Comparison of ENCODE assay signal across 9 cellular contexts in the genomic region with DNA sequence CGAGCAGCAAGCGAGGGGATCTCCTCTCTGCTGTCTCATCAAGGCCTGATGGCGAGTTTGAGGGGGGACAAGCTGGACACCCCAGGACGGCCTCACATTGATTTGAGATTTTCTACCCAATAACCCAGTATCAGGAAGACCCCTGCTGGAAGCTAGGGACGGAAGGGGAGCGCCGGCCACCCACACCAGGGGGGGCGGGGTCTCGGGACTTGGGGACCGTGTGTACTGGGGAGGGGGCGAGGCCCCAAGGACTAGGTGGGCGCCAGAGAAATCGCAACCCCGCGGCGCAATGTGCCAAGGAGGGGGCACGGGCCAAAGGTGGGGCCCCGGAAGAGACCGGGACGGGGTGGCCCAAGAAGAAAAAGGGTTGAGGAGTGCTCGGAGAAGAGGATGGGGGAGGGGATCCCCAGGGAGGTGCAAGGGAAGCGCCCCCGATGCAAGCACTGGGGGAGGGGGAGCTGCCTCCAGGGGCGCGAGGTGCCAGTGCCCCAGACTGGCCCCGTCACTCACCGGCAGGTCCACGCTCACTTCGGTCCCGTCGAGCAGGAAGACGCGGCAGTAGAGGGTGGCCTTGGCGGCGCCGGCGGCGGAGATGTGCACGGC. TPM values are rescaled to one million over a fixed set of nuclear protein-coding genes. Genes with fewer than 3 reads are reported as not detected.
DNase-seq lines count a peak whose midpoint lies in the region; ATAC-seq, FAIRE-seq and TF ChIP-seq lines count a peak whose summit lies in the region.
"Had no signal": no experiment of that assay in that cellular context is flagged by ENCODE, and none has a peak within 500 bp of the region (broad histone marks: within the 10 kb centered on the region; RNA-seq: fewer than 3 reads in every experiment).

No MANE protein-coding gene starts in this region.

- CTCF ChIA-PET in Panc1 (lab: Charles Lee): interaction anchor here (0.6 kb wide), 1 partner anchor 275 kb away, joined by 7 read pairs; no protein-coding TSS in a partner anchor

- H3K27me3 Mint-ChIP-seq in CD4-positive, CD25-positive, alpha-beta regulatory T cell: peaks cover 79% of the 10 kb centered on the region

- H3K4me1 Mint-ChIP-seq in CD4-positive, CD25-positive, alpha-beta regulatory T cell: peaks cover 0 to 13% (median 4%) of the 10 kb centered on the region in 4 donors

- no peaks in the 10 kb centered on the region for H3K9me3 ChIP-seq in CD4-positive, CD25-positive, alpha-beta regulatory T cell (ENCODE audit: control insufficient read depth in 2 of 2, low read length in 2 of 2)
- H3K9me3 ChIP-seq in Panc1 (ENCODE audit: control insufficient read depth, insufficient read depth, low read depth, low read length) (no peaks in the 10 kb centered on the region), ovary (no peaks in the 10 kb centered on the region)

- no peaks in the 10 kb centered on the region for H3K36me3 Mint-ChIP-seq in CD4-positive, CD25-positive, alpha-beta regulatory T cell

- peak overlapping the region in 3 of 4 donors; percentile 73 to 87 (median 80) for H3K4me3 Mint-ChIP-seq in CD4-positive, CD25-positive, alpha-beta regulatory T cell

- no peak overlapping the region for H3K4me3 ChIP-seq in CD4-positive, CD25-positive, alpha-beta regulatory T cell (ENCODE audit: low read depth, low read length)
- peak overlapping the region; percentile 53 to 61 for H3K4me3 ChIP-seq in Panc1 (ENCODE audit: low read depth in 2 of 2, low read length in 2 of 2)
- peak overlapping the region; percentile 64 for H3K4me3 ChIP-seq in epithelial cell of esophagus (ENCODE audit: low read length)
- H3K4me3 ChIP-seq in ovary: peak overlapping the region; percentile 36

- TF ChIP-seq EP300 in ovary (IDR thresholded peaks at IDR 0.05): no peak

- intact Hi-C loops in Panc1 (cut with micrococcal nuclease; ENCODE audit: unreplicated experiment): loop anchor here (5.0 kb wide), 3 partner anchors 127 to 307 kb away; a partner anchor contains a TSS
- intact Hi-C loops in ovary (cut with DNase I): loop anchor here (2.0 to 10.0 kb wide), 6 partner anchors 67 to 425 kb away; no protein-coding TSS in a partner anchor

- TF ChIP-seq CTCF in Panc1 (IDR thresholded peaks at IDR 0.05) (no peak; the same call in 1 of the 2 replicates), epithelial cell of esophagus (IDR thresholded peaks at IDR 0.05; ENCODE audit: insufficient read depth, low read depth, low read length, missing control alignments) (no peak), ovary (IDR thresholded peaks at IDR 0.05) (no peak), D721Med (IDR thresholded peaks at IDR 0.05; ENCODE audit: insufficient read depth, missing control alignments) (no peak)

- POLR2A ChIA-PET in Panc1 (lab: Charles Lee): no interaction called here

- peaks cover 0 to 2% (median 0%) of the 10 kb centered on the region in 7 donors for H3K9me3 Mint-ChIP-seq in CD4-positive, CD25-positive, alpha-beta regulatory T cell

- peak in 1 of 3 donors; percentile 17 for DNase-seq in CD4-positive, CD25-positive, alpha-beta regulatory T cell
- DNase-seq in Panc1 (ENCODE audit: low read depth, low spot score) (no peak), epithelial cell of esophagus (ENCODE audit: low read depth) (no peak), ovary (peak; percentile 34 to 66 (median 66)), D341Med (ENCODE audit: low spot score) (no peak), D721Med (ENCODE audit: insufficient read length, low spot score) (no peak)
- DNase-seq in activated effector memory CD4-positive, alpha-beta T cell treated with anti-CD3 and anti-CD28 coated beads, Interleukin-2, amount 50 U/mL, for 16 hours: no peak

- BruUV-seq in Panc1 (replicated peaks; lab: Mats Ljungman, UMichigan): no TSS peak

- peaks cover 12% of the 10 kb centered on the region for H3K27me3 ChIP-seq in CD4-positive, CD25-positive, alpha-beta regulatory T cell (ENCODE audit: control insufficient read depth, insufficient read depth, low read length)
- H3K27me3 ChIP-seq in Panc1 (ENCODE audit: control insufficient read depth, insufficient read depth, low read length): no peaks in the 10 kb centered on the region
- no peaks in the 10 kb centered on the region for H3K27me3 ChIP-seq in ovary

- H3K4me1 ChIP-seq in CD4-positive, CD25-positive, alpha-beta regulatory T cell (ENCODE audit: control insufficient read depth, insufficient read depth, low read length, poor library complexity, severe bottlenecking): peaks cover 6% of the 10 kb centered on the region
- peaks cover 34% of the 10 kb centered on the region for H3K4me1 ChIP-seq in Panc1 (ENCODE audit: control insufficient read depth, insufficient read depth, low read length)
- peaks cover 5% of the 10 kb centered on the region for H3K4me1 ChIP-seq in ovary (ENCODE audit: insufficient read depth)

- 2 to 3% (median 2%) methylated on average over 39 of the region's 39 CpGs for WGBS in ovary, 3 donors

- in situ Hi-C loops in Panc1 (cut with HindIII; ENCODE audit: low pct_unique_long_range_greater_than_20kb, low sequenced_read_pairs): no loop called here

- H3K27ac ChIP-seq in CD4-positive, CD25-positive, alpha-beta regulatory T cell (ENCODE audit: insufficient read depth, low read length, poor library complexity, severe bottlenecking): no peak overlapping the region
- H3K27ac ChIP-seq in Panc1 (ENCODE audit: low read length) (peak overlapping the region; percentile 90), ovary (peak overlapping the region; percentile 22 to 74)
- H3K27ac ChIP-seq: HL-60 had no signal

- H3K36me3 ChIP-seq in CD4-positive, CD25-positive, alpha-beta regulatory T cell (ENCODE audit: control insufficient read depth, insufficient read depth, low read length): no peaks in the 10 kb centered on the region
- no peaks in the 10 kb centered on the region for H3K36me3 ChIP-seq in Panc1 (ENCODE audit: control insufficient read depth, insufficient read depth, low read length)
- no peaks in the 10 kb centered on the region for H3K36me3 ChIP-seq in ovary

- FAIRE-seq in D721Med (lab: Jason Lieb, UNC): no peak

- no peak for TF ChIP-seq POLR2A in ovary (IDR thresholded peaks at IDR 0.05)

- H3K27ac Mint-ChIP-seq in CD4-positive, CD25-positive, alpha-beta regulatory T cell: no peak overlapping the region

- ATAC-seq in CD4-positive, CD25-positive, alpha-beta regulatory T cell (ENCODE audit: low read depth in 2 of 2): no peak
- ATAC-seq in GM21367 (IDR thresholded peaks at IDR 0.05; ENCODE audit: unreplicated experiment) (peak; percentile 8), Panc1 (peak; percentile 14)

RNA-seq across cellular contexts. Expression of a gene that starts 1.1 kb away (rescaled TPM):
- not detected for total RNA-seq in CD4-positive, CD25-positive, alpha-beta regulatory T cell
- not detected for polyA plus RNA-seq in CD4-positive, CD25-positive, alpha-beta regulatory T cell
- 27.8 TPM for total RNA-seq in Panc1 (2021; ENCODE audit: unreplicated experiment)
- polyA plus RNA-seq in Panc1 (2012; ENCODE audit: insufficient read length): 20.2 TPM
- total RNA-seq in ovary: 10 to 100 TPM; 12.5 to 34.3 (median 15.1) TPM
- polyA plus RNA-seq in ovary: 10 to 100 TPM in 1 of 2 donors, 1 to 10 TPM in 1; 8.3 to 14.0 TPM

Comparison
In these comparisons a context has a peak if more than half of its experiments do, and no peak if none do; other contexts are left out.
1. ATAC-seq: peak in GM21367 (single experiment) and Panc1 (single experiment); none in CD4-positive, CD25-positive, alpha-beta regulatory T cell (0 of 2).
2. DNase-seq: peak in ovary (5 of 5); none in Panc1 (single experiment), epithelial cell of esophagus (single experiment), D341Med (single experiment), D721Med (single experiment) and activated effector memory CD4-positive, alpha-beta T cell treated with anti-CD3 and anti-CD28 coated beads, Interleukin-2, amount 50 U/mL, for 16 hours (single experiment).
3. RNA of a gene that starts 1.1 kb away (total RNA-seq): 27.8 TPM in Panc1 (single experiment) and 12.5 to 34.3 TPM in ovary; not detected in CD4-positive, CD25-positive, alpha-beta regulatory T cell (single experiment); every median in the first group is over 10 times any median in the second.